ENCODE assay signal across 21 cellular contexts in genomic region chr4:168880087-168880675, GRCh38.
DNase-seq lines count a peak whose midpoint lies in the region; ATAC-seq, FAIRE-seq and TF ChIP-seq lines count a peak whose summit lies in the region.
"Had no signal": no experiment of that assay in that cellular context is flagged by ENCODE, and none has a peak within 500 bp of the region (broad histone marks: within the 10 kb centered on the region; RNA-seq: fewer than 3 reads in every experiment).

No MANE protein-coding gene starts in this region.

- no peaks in the 10 kb centered on the region for H3K36me3 ChIP-seq in right lobe of liver
- H3K36me3 ChIP-seq in HepG2 (replicated peaks in 1 of 2; ENCODE audit: control insufficient read depth in 1 of 2, insufficient read depth in 2 of 2, low read length in 2 of 2): no peaks in the 10 kb centered on the region
- peaks cover 13 to 53% (median 42%) of the 10 kb centered on the region in 4 donors for H3K36me3 ChIP-seq in esophagus muscularis mucosa
- peaks cover 0 to 15% of the 10 kb centered on the region in 2 donors for H3K36me3 ChIP-seq in psoas muscle (ENCODE audit: insufficient read depth in 1 of 2, low read depth in 1 of 2)
- peaks cover 0 to 19% of the 10 kb centered on the region in 2 donors for H3K36me3 ChIP-seq in vagina
- H3K36me3 ChIP-seq: colonic mucosa had no signal

- TF ChIP-seq EP300 in HepG2 (IDR thresholded peaks at IDR 0.05; ENCODE audit: low read depth in 2 of 2, low read length in 2 of 2): no peak
- TF ChIP-seq EP300 in HepG2 (CRISPR knock-in tag; IDR thresholded peaks at IDR 0.05; ENCODE audit: borderline replicate concordance): no peak
- TF ChIP-seq EP300 in esophagus muscularis mucosa (IDR thresholded peaks at IDR 0.05): no peak

- H3K9ac ChIP-seq in HepG2 (ENCODE audit: insufficient read depth, low read depth, low read length): no peak overlapping the region

- H3K9me3 ChIP-seq in right lobe of liver (no peaks in the 10 kb centered on the region), HepG2 (ENCODE audit: low read length) (no peaks in the 10 kb centered on the region), esophagus muscularis mucosa (no peaks in the 10 kb centered on the region), psoas muscle (no peaks in the 10 kb centered on the region), vagina (no peaks in the 10 kb centered on the region)
- H3K9me3 ChIP-seq: colonic mucosa had no signal

- H3K4me3 ChIP-seq in right lobe of liver (no peak overlapping the region), HepG2 (replicated peaks in 1 of 3; ENCODE audit: insufficient read depth in 1 of 3, low read depth in 2 of 3, low read length in 3 of 3) (no peak overlapping the region), esophagus muscularis mucosa (no peak overlapping the region), psoas muscle (no peak overlapping the region), vagina (no peak overlapping the region)
- H3K4me3 ChIP-seq: colonic mucosa had no signal

- H3K27ac ChIP-seq in right lobe of liver: peak overlapping the region in 2 of 3 donors; percentile 35 to 64
- no peak overlapping the region for H3K27ac ChIP-seq in HepG2 (ENCODE audit: extremely low read length, insufficient read depth, low read length)
- peak overlapping the region; percentile 84 to 90 (median 87) for H3K27ac ChIP-seq in esophagus muscularis mucosa (replicated peaks in 1 of 4)
- peak overlapping the region; percentile 77 for H3K27ac ChIP-seq in psoas muscle
- H3K27ac ChIP-seq in vagina: peak overlapping the region; percentile 51
- H3K27ac ChIP-seq: colonic mucosa had no signal

- no peak overlapping the region for H3K4me2 ChIP-seq in HepG2 (ENCODE audit: low read depth, low read length)

- TF ChIP-seq CTCF in right lobe of liver (IDR thresholded peaks at IDR 0.05): no peak
- no peak for TF ChIP-seq CTCF in HepG2 (CRISPR knock-in tag; IDR thresholded peaks at IDR 0.05)
- TF ChIP-seq CTCF in esophagus muscularis mucosa (IDR thresholded peaks at IDR 0.05): no peak
- no peak for TF ChIP-seq CTCF in psoas muscle (IDR thresholded peaks at IDR 0.05)
- no peak for TF ChIP-seq CTCF in vagina (IDR thresholded peaks at IDR 0.05)

- in situ Hi-C loops in HepG2 (cut with HindIII; ENCODE audit: extremely low pct_ligation_motif_present, low pct_unique_long_range_greater_than_20kb): no loop called here

- H2AFZ ChIP-seq in HepG2 (ENCODE audit: low read length): no peak overlapping the region

- BruUV-seq in HepG2 (replicated peaks; lab: Mats Ljungman, UMichigan): no TSS peak

- H3K79me2 ChIP-seq in HepG2 (ENCODE audit: insufficient read depth, low read length): no peaks in the 10 kb centered on the region

- TF ChIP-seq RAD21 in HepG2 (CRISPR knock-in tag; IDR thresholded peaks at IDR 0.05): no peak

- POLR2A ChIA-PET in HepG2 (lab: Yijun Ruan, JAX): no interaction called here

- intact Hi-C loops in right lobe of liver (cut with DNase I) (no loop called here), HepG2 (cut with micrococcal nuclease; ENCODE audit: unreplicated experiment) (no loop called here), esophagus muscularis mucosa (cut with DNase I) (loop anchor here (1.0 kb wide), 1 partner anchor 22 kb away; no protein-coding TSS in a partner anchor), psoas muscle (cut with DNase I) (no loop called here), vagina (cut with DNase I) (no loop called here)

- CTCF ChIA-PET in HepG2 (lab: Yijun Ruan, JAX; ENCODE audit: low intra/inter-chr PET ratio, low total read pairs): no interaction called here

- no peak for TF ChIP-seq POLR2A in right lobe of liver (IDR thresholded peaks at IDR 0.05)
- no peak for TF ChIP-seq POLR2A in HepG2 (IDR thresholded peaks at IDR 0.05; ENCODE audit: insufficient read depth in 1 of 2, low read depth in 2 of 2, low read length in 2 of 2)
- TF ChIP-seq POLR2A in esophagus muscularis mucosa (IDR thresholded peaks at IDR 0.05; ENCODE audit: low read depth): no peak
- no peak for TF ChIP-seq POLR2A in vagina (IDR thresholded peaks at IDR 0.05)

- ATAC-seq in right lobe of liver (no peak), HepG2 (no peak), psoas muscle (no peak), GM18511 (IDR thresholded peaks at IDR 0.05; ENCODE audit: unreplicated experiment) (no peak), GM21529 (IDR thresholded peaks at IDR 0.05; ENCODE audit: unreplicated experiment) (no peak)
- ATAC-seq: sciatic nerve, T-helper 17 cell had no signal

- peaks cover 0 to 38% (median 6%) of the 10 kb centered on the region in 4 donors for H3K4me1 ChIP-seq in right lobe of liver
- H3K4me1 ChIP-seq in HepG2 (ENCODE audit: insufficient read depth, low read length): peaks cover 25% of the 10 kb centered on the region
- H3K4me1 ChIP-seq in esophagus muscularis mucosa: peaks cover 67 to 100% (median 99%) of the 10 kb centered on the region in 4 donors
- peaks cover 54% of the 10 kb centered on the region for H3K4me1 ChIP-seq in psoas muscle
- peaks cover 65% of the 10 kb centered on the region for H3K4me1 ChIP-seq in vagina
- H3K4me1 ChIP-seq: colonic mucosa had no signal

- H3K27me3 ChIP-seq in right lobe of liver (no peaks in the 10 kb centered on the region), HepG2 (ENCODE audit: control insufficient read depth in 1 of 2, insufficient read depth in 2 of 2, low read length in 2 of 2) (no peaks in the 10 kb centered on the region; a peak in 1 of 5 replicates), esophagus muscularis mucosa (no peaks in the 10 kb centered on the region), psoas muscle (ENCODE audit: insufficient read depth in 3 of 3, low read length in 2 of 3) (no peaks in the 10 kb centered on the region), vagina (no peaks in the 10 kb centered on the region)
- H3K27me3 ChIP-seq: colonic mucosa had no signal

- no peaks in the 10 kb centered on the region for H4K20me1 ChIP-seq in HepG2 (ENCODE audit: insufficient read depth, low read length)

- 65% methylated on average over 5 of the region's 5 CpGs for WGBS in right lobe of liver (ENCODE audit: insufficient coverage, low coverage, low lambda C conversion rate, missing lambda C conversion rate)
- WGBS in HepG2 (ENCODE audit: low lambda C conversion rate): 95% methylated on average over 5 of the region's 5 CpGs
- 41% methylated on average over 5 of the region's 5 CpGs for WGBS in esophagus muscularis mucosa
- 57 to 69% (median 59%) methylated on average over 5 of the region's 5 CpGs for WGBS in psoas muscle, 3 donors

- no peak for FAIRE-seq in HepG2 (lab: Jason Lieb, UNC)
- FAIRE-seq: A204.1, endothelial cell of umbilical vein had no signal

- DNase-seq in right lobe of liver (no peak), HepG2 (ENCODE audit: low spot score) (no peak), esophagus muscularis mucosa (ENCODE audit: extremely low spot score) (no peak), psoas muscle (no peak), vagina (ENCODE audit: extremely low spot score in 2 of 2) (no peak), NCI-H510A (lab: John Stamatoyannopoulos, UW) (no peak)
- DNase-seq: activated CD4-positive, CD25-positive, alpha-beta regulatory T cell treated with anti-CD3 and anti-CD28 coated beads, Interleukin-2, amount 50 U/mL, for 72 hours; activated gamma-delta T cell; CD4-positive, alpha-beta memory T cell; colonic mucosa; DMS79 treated with DMSO at 0.1 percent for 48 hours; mesendoderm; NCI-H1436; SHP77; stimulated activated CD4-positive, alpha-beta T cell treated with anti-CD3 and anti-CD28 coated beads, Interleukin-4, amount 100 ng/mL, for 4 hours; T-helper 17 cell had no signal

TF ChIP-seq in HepG2, 621 proteins besides CTCF, POLR2A, EP300 and RAD21 (continues in another document):
- no peak for TF ChIP-seq ZNF17 (CRISPR knock-in tag; IDR thresholded peaks at IDR 0.05)
- no peak for TF ChIP-seq RBM22 (optimal IDR thresholded peaks at IDR 0.05; ENCODE audit: low read length)
- no peak for TF ChIP-seq POGZ (CRISPR knock-in tag; IDR thresholded peaks at IDR 0.05)
- TF ChIP-seq CEBPB (IDR thresholded peaks at IDR 0.05; ENCODE audit: borderline replicate concordance, low read depth, low read length): no peak
- TF ChIP-seq ZNF557 (CRISPR knock-in tag; IDR thresholded peaks at IDR 0.05): no peak
- no peak for TF ChIP-seq SMAD9 (CRISPR knock-in tag; IDR thresholded peaks at IDR 0.05)
- TF ChIP-seq BCL6 (CRISPR knock-in tag; IDR thresholded peaks at IDR 0.05): no peak
